Comparison of ENCODE assay signal across 21 cellular contexts in the genomic region with DNA sequence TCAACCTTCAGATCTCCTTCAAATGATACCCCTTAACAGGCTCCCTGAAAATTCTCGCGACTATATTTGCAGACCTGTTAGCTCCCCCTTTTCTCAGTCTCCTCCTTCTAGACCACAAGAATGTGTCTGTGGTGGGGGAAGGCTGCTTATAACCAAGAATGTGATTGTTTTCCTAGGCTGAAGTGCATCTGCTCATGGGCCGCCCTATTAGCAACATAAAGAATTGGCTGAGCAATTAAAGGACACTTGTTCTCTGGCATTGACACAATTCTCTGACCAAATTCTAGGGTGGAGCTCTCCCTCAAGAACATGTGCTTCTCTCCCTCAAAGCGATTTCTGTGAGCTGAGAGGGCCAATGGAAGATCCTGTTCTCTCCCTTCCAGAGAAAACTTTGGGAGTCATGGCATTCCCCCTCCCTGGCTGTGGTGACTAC. TPM values are rescaled to one million over a fixed set of nuclear protein-coding genes. Genes with fewer than 3 reads are reported as not detected.
A peak's percentile ranks its signal among the peaks of the same experiment; 100 is the strongest.
DNase-seq lines count a peak whose midpoint lies in the region; ATAC-seq and TF ChIP-seq lines count a peak whose summit lies in the region.
"Had no signal": no experiment of that assay in that cellular context is flagged by ENCODE, and none has a peak within 500 bp of the region (broad histone marks: within the 10 kb centered on the region; RNA-seq: fewer than 3 reads in every experiment).

No MANE protein-coding gene starts in this region.

- peak overlapping the region; percentile 54; the same call in 1 of the 2 replicates for H3K27ac ChIP-seq in MM.1S (ENCODE audit: low read length)
- H3K27ac ChIP-seq in lower lobe of right lung, result peak overlapping the region; percentile 74
- H3K27ac ChIP-seq in heart right ventricle, result no peak overlapping the region
- no peak overlapping the region for H3K27ac ChIP-seq in PC-3 (ENCODE audit: low read length)
- H3K27ac ChIP-seq: gastrocnemius medialis, ovary had no signal

- H3K4me2 ChIP-seq in MM.1S (ENCODE audit: low read depth, low read length), result peak overlapping the region; percentile 56
- no peak overlapping the region for H3K4me2 ChIP-seq in PC-3 (ENCODE audit: low read length)

- peaks cover 30% of the 10 kb centered on the region for H3K4me1 ChIP-seq in MM.1S (ENCODE audit: low read length)
- H3K4me1 ChIP-seq in lower lobe of right lung, result peaks cover 20% of the 10 kb centered on the region
- peaks cover 0 to 18% (median 11%) of the 10 kb centered on the region in 9 donors for H3K4me1 ChIP-seq in heart right ventricle
- H3K4me1 ChIP-seq in PC-3 (ENCODE audit: insufficient read depth, low read length), result peaks cover 7% of the 10 kb centered on the region; the same call in 1 of the 2 replicates

- DNase-seq in DMS79 (lab: John Stamatoyannopoulos, UW) (peak; percentile 64), MM.1S (peak; percentile 86), cardiac fibroblast (ENCODE audit: low read depth in 2 of 2) (peak; percentile 34 to 42), lower lobe of right lung (no peak), heart right ventricle (no peak), PC-3 (no peak)
- no peak for DNase-seq in activated naive CD8-positive, alpha-beta T cell treated with anti-CD3 and anti-CD28 coated beads, Interleukin-2, amount 50 U/mL, for 24 hours
- DNase-seq in activated CD8-positive, alpha-beta T cell treated with anti-CD3 and anti-CD28 coated beads, Interleukin-2, amount 10 ng/mL, durations not matched to agents 7 days and 5 days, result no peak
- DNase-seq: ACHN; activated CD4-positive, CD25-positive, alpha-beta regulatory T cell; activated CD8-positive, alpha-beta memory T cell treated with anti-CD3 and anti-CD28 coated beads, Interleukin-2, amount 10 ng/mL, durations not matched to agents 7 days and 5 days; activated gamma-delta T cell treated with Interleukin-2 at 50 U/mL for 16 hours; effector memory CD8-positive, alpha-beta T cell; GDM1; immature natural killer cell; mucosa of descending colon; NCI-H1436 treated with DMSO at 0.1 percent for 48 hours; NCI-H510A treated with DMSO at 0.1 percent for 48 hours; ovary; T-helper 1 cell had no signal

- no peaks in the 10 kb centered on the region for H3K79me2 ChIP-seq in MM.1S (ENCODE audit: low read length)
- H3K79me2 ChIP-seq in PC-3 (ENCODE audit: low read length), result no peaks in the 10 kb centered on the region

- intact Hi-C loops in lower lobe of right lung (cut with DNase I), result no loop called here
- intact Hi-C loops in heart right ventricle (cut with DNase I), result no loop called here
- intact Hi-C loops in PC-3 (cut with micrococcal nuclease), result no loop called here

- no peak overlapping the region for H3K4me3 Mint-ChIP-seq in activated naive CD8-positive, alpha-beta T cell treated with anti-CD3 and anti-CD28 coated beads, Interleukin-2, amount 50 U/mL, for 24 hours
- H3K4me3 Mint-ChIP-seq in activated CD8-positive, alpha-beta T cell treated with anti-CD3 and anti-CD28 coated beads, Interleukin-2, amount 10 ng/mL, durations not matched to agents 7 days and 5 days, result no peak overlapping the region
- H3K4me3 Mint-ChIP-seq: activated CD8-positive, alpha-beta memory T cell treated with anti-CD3 and anti-CD28 coated beads, Interleukin-2, amount 10 ng/mL, durations not matched to agents 7 days and 5 days; effector memory CD8-positive, alpha-beta T cell; immature natural killer cell had no signal

- H3K4me3 ChIP-seq in MM.1S (ENCODE audit: low read length) (no peak overlapping the region), cardiac fibroblast (replicated peaks in 1 of 2; ENCODE audit: low read depth in 2 of 2, low read length in 2 of 2) (no peak overlapping the region), lower lobe of right lung (no peak overlapping the region), heart right ventricle (no peak overlapping the region), PC-3 (ENCODE audit: low read length) (no peak overlapping the region)
- H3K4me3 ChIP-seq: gastrocnemius medialis, mucosa of descending colon, ovary had no signal

- H4K20me1 ChIP-seq in MM.1S (ENCODE audit: insufficient read depth, low read length) (no peaks in the 10 kb centered on the region), PC-3 (ENCODE audit: low read length) (no peaks in the 10 kb centered on the region)

- CTCF ChIA-PET in activated CD8-positive, alpha-beta T cell treated with anti-CD3 and anti-CD28 coated beads, Interleukin-2, amount 10 ng/mL, durations not matched to agents 7 days and 5 days (lab: Charles Lee), result no interaction called here
- CTCF ChIA-PET in PC-3 (lab: Charles Lee), result no interaction called here

- ATAC-seq in lower lobe of right lung (peak; percentile 94 to 96), heart right ventricle (no peak), PC-3 (no peak)
- ATAC-seq in activated naive CD8-positive, alpha-beta T cell treated with anti-CD3 and anti-CD28 coated beads, Interleukin-2, amount 50 U/mL, for 24 hours, result no peak
- ATAC-seq in activated CD8-positive, alpha-beta T cell treated with anti-CD3 and anti-CD28 coated beads, Interleukin-2, amount 10 ng/mL, durations not matched to agents 7 days and 5 days, result no peak
- ATAC-seq: activated CD8-positive, alpha-beta memory T cell treated with anti-CD3 and anti-CD28 coated beads, Interleukin-2, amount 10 ng/mL, durations not matched to agents 7 days and 5 days; effector memory CD8-positive, alpha-beta T cell; gastrocnemius medialis; mucosa of descending colon had no signal

- peaks cover 9% of the 10 kb centered on the region for H3K4me1 Mint-ChIP-seq in activated naive CD8-positive, alpha-beta T cell treated with anti-CD3 and anti-CD28 coated beads, Interleukin-2, amount 50 U/mL, for 24 hours
- H3K4me1 Mint-ChIP-seq in activated CD8-positive, alpha-beta T cell treated with anti-CD3 and anti-CD28 coated beads, Interleukin-2, amount 10 ng/mL, durations not matched to agents 7 days and 5 days (ENCODE audit: low read depth), result peaks cover 9% of the 10 kb centered on the region

- H3K9me3 ChIP-seq in MM.1S (replicated peaks; ENCODE audit: insufficient read depth, low read length) (no peaks in the 10 kb centered on the region), lower lobe of right lung (no peaks in the 10 kb centered on the region), heart right ventricle (no peaks in the 10 kb centered on the region), PC-3 (ENCODE audit: low read length) (no peaks in the 10 kb centered on the region)
- H3K9me3 ChIP-seq: gastrocnemius medialis, mucosa of descending colon, ovary had no signal

- no peaks in the 10 kb centered on the region for H3K9me2 ChIP-seq in MM.1S (replicated peaks; ENCODE audit: insufficient read depth, low read length)
- no peaks in the 10 kb centered on the region for H3K9me2 ChIP-seq in PC-3 (replicated peaks; ENCODE audit: low read length)

- H3K9me3 Mint-ChIP-seq in activated naive CD8-positive, alpha-beta T cell treated with anti-CD3 and anti-CD28 coated beads, Interleukin-2, amount 50 U/mL, for 24 hours, result no peaks in the 10 kb centered on the region
- H3K9me3 Mint-ChIP-seq in activated CD8-positive, alpha-beta T cell treated with anti-CD3 and anti-CD28 coated beads, Interleukin-2, amount 10 ng/mL, durations not matched to agents 7 days and 5 days (ENCODE audit: insufficient read depth), result no peaks in the 10 kb centered on the region
- H3K9me3 Mint-ChIP-seq: effector memory CD8-positive, alpha-beta T cell had no signal

- peak overlapping the region; percentile 17 for H2AFZ ChIP-seq in MM.1S (ENCODE audit: low read length)
- H2AFZ ChIP-seq in PC-3 (ENCODE audit: low read length), result no peak overlapping the region

- H3K27me3 ChIP-seq in MM.1S (replicated peaks; ENCODE audit: insufficient read depth, low read length) (no peaks in the 10 kb centered on the region), lower lobe of right lung (ENCODE audit: low read depth) (no peaks in the 10 kb centered on the region), heart right ventricle (no peaks in the 10 kb centered on the region), PC-3 (ENCODE audit: low read length) (no peaks in the 10 kb centered on the region)
- H3K27me3 ChIP-seq: gastrocnemius medialis, ovary had no signal

- TF ChIP-seq CTCF in MM.1S (IDR thresholded peaks at IDR 0.05; ENCODE audit: low read length), result no peak
- TF ChIP-seq CTCF in cardiac fibroblast (IDR thresholded peaks at IDR 0.05; ENCODE audit: low read depth, low read length), result no peak
- TF ChIP-seq CTCF in lower lobe of right lung (IDR thresholded peaks at IDR 0.05), result no peak
- TF ChIP-seq CTCF in heart right ventricle (IDR thresholded peaks at IDR 0.05), result no peak
- TF ChIP-seq CTCF in PC-3 (conservative IDR thresholded peaks at IDR 0.05; ENCODE audit: low read depth, low read length), result no peak

- H3K27ac Mint-ChIP-seq in activated naive CD8-positive, alpha-beta T cell treated with anti-CD3 and anti-CD28 coated beads, Interleukin-2, amount 50 U/mL, for 24 hours, result no peak overlapping the region
- H3K27ac Mint-ChIP-seq in activated CD8-positive, alpha-beta T cell treated with anti-CD3 and anti-CD28 coated beads, Interleukin-2, amount 10 ng/mL, durations not matched to agents 7 days and 5 days, result no peak overlapping the region
- H3K27ac Mint-ChIP-seq: activated CD8-positive, alpha-beta memory T cell treated with anti-CD3 and anti-CD28 coated beads, Interleukin-2, amount 10 ng/mL, durations not matched to agents 7 days and 5 days; effector memory CD8-positive, alpha-beta T cell; immature natural killer cell had no signal

- H3K9ac ChIP-seq in MM.1S (ENCODE audit: low read length) (no peak overlapping the region), PC-3 (ENCODE audit: low read length) (no peak overlapping the region)

- 75 to 79% methylated on average over 4 of the region's 4 CpGs for WGBS in heart right ventricle, 2 donors

- no peaks in the 10 kb centered on the region for H3K36me3 Mint-ChIP-seq in activated naive CD8-positive, alpha-beta T cell treated with anti-CD3 and anti-CD28 coated beads, Interleukin-2, amount 50 U/mL, for 24 hours (ENCODE audit: low read depth)
- no peaks in the 10 kb centered on the region for H3K36me3 Mint-ChIP-seq in activated CD8-positive, alpha-beta T cell treated with anti-CD3 and anti-CD28 coated beads, Interleukin-2, amount 10 ng/mL, durations not matched to agents 7 days and 5 days (ENCODE audit: low read depth)
- H3K36me3 Mint-ChIP-seq: activated CD8-positive, alpha-beta memory T cell treated with anti-CD3 and anti-CD28 coated beads, Interleukin-2, amount 10 ng/mL, durations not matched to agents 7 days and 5 days; immature natural killer cell had no signal

- peaks cover 6% of the 10 kb centered on the region; the same call in 1 of the 2 replicates for H3F3A ChIP-seq in MM.1S (ENCODE audit: insufficient read depth, low read length)
- no peaks in the 10 kb centered on the region for H3F3A ChIP-seq in PC-3 (ENCODE audit: low read length, unreplicated experiment)

- H3K36me3 ChIP-seq in MM.1S (replicated peaks; ENCODE audit: insufficient read depth, low read length), result no peaks in the 10 kb centered on the region
- H3K36me3 ChIP-seq in lower lobe of right lung, result no peaks in the 10 kb centered on the region
- no peaks in the 10 kb centered on the region for H3K36me3 ChIP-seq in heart right ventricle
- no peaks in the 10 kb centered on the region for H3K36me3 ChIP-seq in PC-3 (ENCODE audit: low read depth, low read length)
- H3K36me3 ChIP-seq: gastrocnemius medialis, ovary had no signal

- POLR2A ChIA-PET in activated CD8-positive, alpha-beta T cell treated with anti-CD3 and anti-CD28 coated beads, Interleukin-2, amount 10 ng/mL, durations not matched to agents 7 days and 5 days (lab: Charles Lee), result no interaction called here
- POLR2A ChIA-PET in PC-3 (lab: Charles Lee; ENCODE audit: unreplicated experiment), result no interaction called here

- BruUV-seq in PC-3 (replicated peaks; lab: Mats Ljungman, UMichigan), result no TSS peak

- peaks cover 5% of the 10 kb centered on the region for H3K27me3 Mint-ChIP-seq in activated naive CD8-positive, alpha-beta T cell treated with anti-CD3 and anti-CD28 coated beads, Interleukin-2, amount 50 U/mL, for 24 hours
- H3K27me3 Mint-ChIP-seq in activated CD8-positive, alpha-beta T cell treated with anti-CD3 and anti-CD28 coated beads, Interleukin-2, amount 10 ng/mL, durations not matched to agents 7 days and 5 days (ENCODE audit: low read depth), result peaks cover 3% of the 10 kb centered on the region
- H3K27me3 Mint-ChIP-seq: activated CD8-positive, alpha-beta memory T cell treated with anti-CD3 and anti-CD28 coated beads, Interleukin-2, amount 10 ng/mL, durations not matched to agents 7 days and 5 days had no signal

RNA-seq across cellular contexts. Expression of gene LIMD1, which starts 19.0 kb away (rescaled TPM):
- total RNA-seq in lower lobe of right lung, result 80.6 TPM
- total RNA-seq in heart right ventricle, result 10 to 100 TPM; 24.1 to 47.6 (median 35.5) TPM
- polyA plus RNA-seq in heart right ventricle, result 10 to 100 TPM in 1 of 2 donors, 1 to 10 TPM in 1; 6.1 to 21.7 TPM
- 10 to 100 TPM; 48.4 to 49.4 TPM for total RNA-seq in activated CD8-positive, alpha-beta T cell treated with anti-CD3 and anti-CD28 coated beads, Interleukin-2, amount 10 ng/mL, durations not matched to agents 7 days and 5 days
- total RNA-seq in PC-3 (2014; rRNA removed), result 37.1 and 42.7 TPM in 2 replicates

Comparison
In these comparisons a context has a peak if more than half of its experiments do, and no peak if none do; other contexts are left out.
1. DNase-seq: peak in DMS79 (single experiment), MM.1S (single experiment) and cardiac fibroblast (2 of 2); none in lower lobe of right lung (single experiment), activated naive CD8-positive, alpha-beta T cell treated with anti-CD3 and anti-CD28 coated beads, Interleukin-2, amount 50 U/mL, for 24 hours (single experiment), heart right ventricle (0 of 2), activated CD8-positive, alpha-beta T cell treated with anti-CD3 and anti-CD28 coated beads, Interleukin-2, amount 10 ng/mL, durations not matched to agents 7 days and 5 days (single experiment) and PC-3 (single experiment).
2. H3K27ac ChIP-seq: peak in MM.1S (single experiment) and lower lobe of right lung (single experiment); none in heart right ventricle (0 of 10) and PC-3 (single experiment).
3. ATAC-seq: peak in lower lobe of right lung (2 of 2); none in activated naive CD8-positive, alpha-beta T cell treated with anti-CD3 and anti-CD28 coated beads, Interleukin-2, amount 50 U/mL, for 24 hours (single experiment), heart right ventricle (0 of 8), activated CD8-positive, alpha-beta T cell treated with anti-CD3 and anti-CD28 coated beads, Interleukin-2, amount 10 ng/mL, durations not matched to agents 7 days and 5 days (single experiment) and PC-3 (single experiment).